Comparison of ENCODE assay signal across 22 cellular contexts in genomic region chr2:88832992-88833389, GRCh38.
"Had no signal": no experiment of that assay in that cellular context is flagged by ENCODE, and none has a peak within 500 bp of the region (broad histone marks: within the 10 kb centered on the region; RNA-seq: fewer than 3 reads in every experiment).

No MANE protein-coding gene starts in this region.

- FAIRE-seq: keratinocyte had no signal

- ATAC-seq: activated CD8-positive, alpha-beta T cell treated with anti-CD3 and anti-CD28 coated beads, Interleukin-2, amount 10 ng/mL, durations not matched to agents 7 days and 5 days; naive thymus-derived CD8-positive, alpha-beta T cell; stimulated activated naive CD8-positive, alpha-beta T cell treated with anti-CD3 and anti-CD28 coated beads, Interleukin-15, Interleukin-2, amounts not matched to agents 100 U/mL and 50 U/mL, for 24 hours had no signal

- H3K9ac ChIP-seq: neural progenitor cell had no signal

- H2AFZ ChIP-seq: neural progenitor cell had no signal

- H3K4me2 ChIP-seq: neural progenitor cell, smooth muscle cell had no signal

- H3K4me1 ChIP-seq: adrenal gland, ascending aorta, foreskin keratinocyte, neural progenitor cell, sigmoid colon had no signal

- H3K27ac ChIP-seq: adrenal gland, ascending aorta, brain microvascular endothelial cell, foreskin keratinocyte, neural progenitor cell, sigmoid colon, upper lobe of left lung, VCaP had no signal

- H3K36me3 ChIP-seq: adrenal gland, ascending aorta, brain microvascular endothelial cell, neural progenitor cell, sigmoid colon, upper lobe of left lung had no signal

- H3K27me3 ChIP-seq: adrenal gland, ascending aorta, brain microvascular endothelial cell, foreskin keratinocyte, neural progenitor cell, sigmoid colon, upper lobe of left lung had no signal

- DNase-seq: activated CD4-positive, alpha-beta T cell treated with anti-CD3 and anti-CD28 coated beads for 1 hour; activated CD4-positive, alpha-beta T cell treated with anti-CD3 and anti-CD28 coated beads, Interleukin-2, amount 50 U/mL, for 1 hour; activated CD8-positive, alpha-beta T cell treated with anti-CD3 and anti-CD28 coated beads, Interleukin-2, amount 10 ng/mL, durations not matched to agents 7 days and 5 days; activated gamma-delta T cell treated with Interleukin-2 at 50 U/mL for 16 hours; activated T-cell treated with anti-CD3 and anti-CD28 coated beads, Interleukin-2, amount 50 U/mL, for 1 hour; adrenal gland; brain microvascular endothelial cell; caudate nucleus; effector memory CD4-positive, alpha-beta T cell; foreskin keratinocyte; naive thymus-derived CD8-positive, alpha-beta T cell; posterior cingulate gyrus; sigmoid colon; stimulated activated CD4-positive, alpha-beta T cell treated with anti-CD3 and anti-CD28 coated beads, Interleukin-4, amount 100 ng/mL, for 1 hour; stimulated activated naive CD8-positive, alpha-beta T cell treated with anti-CD3 and anti-CD28 coated beads, Interleukin-15, Interleukin-2, amounts not matched to agents 100 U/mL and 50 U/mL, for 24 hours; upper lobe of left lung had no signal

- H3K9me3 ChIP-seq: adrenal gland, ascending aorta, sigmoid colon, upper lobe of left lung had no signal

- H3K4me3 ChIP-seq: adrenal gland, ascending aorta, lung, neural progenitor cell, sigmoid colon, smooth muscle cell, upper lobe of left lung had no signal
